In the genomic region with DNA sequence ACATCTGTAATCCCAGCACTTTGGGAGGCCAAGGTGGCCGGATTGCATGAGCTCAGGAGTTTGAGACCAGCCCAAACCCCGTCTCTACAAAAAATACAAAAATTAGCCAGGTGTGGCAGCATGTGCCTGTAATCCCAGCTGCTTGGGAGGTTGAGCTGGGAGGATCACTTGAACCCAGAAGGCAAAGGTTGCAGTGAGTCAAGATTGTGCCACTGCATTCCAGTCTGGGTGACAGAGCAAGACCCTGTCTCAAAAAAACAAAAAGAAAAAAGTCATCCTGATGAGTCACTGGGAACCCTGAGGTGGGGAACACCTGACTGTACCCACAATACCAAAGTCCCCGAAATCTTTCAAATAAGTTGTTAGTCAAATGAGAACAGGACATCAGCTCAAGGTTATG, we compare ENCODE assay signal across 19 cellular contexts.
DNase-seq lines count a peak whose midpoint lies in the region; FAIRE-seq and TF ChIP-seq lines count a peak whose summit lies in the region.
"Had no signal": no experiment of that assay in that cellular context is flagged by ENCODE, and none has a peak within 500 bp of the region (broad histone marks: within the 10 kb centered on the region; RNA-seq: fewer than 3 reads in every experiment).

No MANE protein-coding gene starts in this region.

- intact Hi-C loops in dorsolateral prefrontal cortex (cut with DNase I) = no loop called here

- peak overlapping the region; percentile 48 for H3K4me2 ChIP-seq in keratinocyte (ENCODE audit: control insufficient read depth, extremely low read depth, insufficient read depth, low read depth, low read length)
- H3K4me2 ChIP-seq: BLaER1 had no signal

- H3K36me3 ChIP-seq in cardiac muscle cell = peaks cover 89% of the 10 kb centered on the region
- H3K36me3 ChIP-seq in right atrium auricular region = peaks cover 73% of the 10 kb centered on the region
- H3K36me3 ChIP-seq in keratinocyte (ENCODE audit: control insufficient read depth in 2 of 2, extremely low read depth in 1 of 2, insufficient read depth in 2 of 2, low read length in 2 of 2) = no peaks in the 10 kb centered on the region
- H3K36me3 ChIP-seq: BLaER1 had no signal

- H3K9ac ChIP-seq in keratinocyte (ENCODE audit: control insufficient read depth, extremely low read depth, insufficient read depth, low read length) = no peak overlapping the region
- H3K9ac ChIP-seq: BLaER1 had no signal

- no peaks in the 10 kb centered on the region for H3K9me1 ChIP-seq in keratinocyte (ENCODE audit: control insufficient read depth, extremely low read depth, insufficient read depth, low read length)

- H3K79me2 ChIP-seq in keratinocyte (ENCODE audit: control insufficient read depth, insufficient read depth, low read length) = no peaks in the 10 kb centered on the region

- POLR2A ChIA-PET in RWPE1 (lab: Yijun Ruan, JAX; ENCODE audit: low non-redundant PET) = no interaction called here

- H3K4me1 ChIP-seq in cardiac muscle cell (ENCODE audit: low read depth) (no peaks in the 10 kb centered on the region), right atrium auricular region (no peaks in the 10 kb centered on the region), keratinocyte (ENCODE audit: control insufficient read depth, extremely low read depth, insufficient read depth, low read length) (peaks cover 13% of the 10 kb centered on the region)
- H3K4me1 ChIP-seq: BLaER1 had no signal

- H3K27me3 ChIP-seq in cardiac muscle cell (no peaks in the 10 kb centered on the region), right atrium auricular region (no peaks in the 10 kb centered on the region), dorsolateral prefrontal cortex (no peaks in the 10 kb centered on the region), keratinocyte (ENCODE audit: control insufficient read depth, extremely low read depth, insufficient read depth, low read length) (no peaks in the 10 kb centered on the region)
- H3K27me3 ChIP-seq: BLaER1 had no signal

- TF ChIP-seq CTCF in cardiac muscle cell (IDR thresholded peaks at IDR 0.05; ENCODE audit: low read depth, low read length) (no peak), right atrium auricular region (IDR thresholded peaks at IDR 0.05) (no peak), dorsolateral prefrontal cortex (IDR thresholded peaks at IDR 0.05 in 54 of 56, conservative IDR thresholded peaks at IDR 0.05 in 2 of 56; ENCODE audit: low read depth in 1 of 56, partially characterized antibody in 56 of 56) (no peak), keratinocyte (optimal IDR thresholded peaks at IDR 0.05 in 1 of 3, IDR thresholded peaks at IDR 0.05 in 1 of 3, conservative IDR thresholded peaks at IDR 0.05 in 1 of 3; ENCODE audit: extremely low read depth in 1 of 3, insufficient read depth in 2 of 3, low read length in 3 of 3) (no peak), RWPE1 (conservative IDR thresholded peaks at IDR 0.05; ENCODE audit: low read depth) (no peak)

- no peak overlapping the region for H3K4me3 ChIP-seq in cardiac muscle cell
- no peak overlapping the region for H3K4me3 ChIP-seq in right atrium auricular region
- H3K4me3 ChIP-seq in dorsolateral prefrontal cortex = no peak overlapping the region
- no peak overlapping the region for H3K4me3 ChIP-seq in keratinocyte (ENCODE audit: control insufficient read depth in 2 of 3, extremely low read depth in 1 of 3, insufficient read depth in 2 of 3, low read depth in 1 of 3, low read length in 3 of 3)
- H3K4me3 ChIP-seq: BLaER1, GM12878 had no signal

- CTCF ChIA-PET in RWPE1 (lab: Yijun Ruan, JAX) = interaction anchor here (0.6 kb wide), 1 partner anchor 1470 kb away, joined by 4 read pairs; no protein-coding TSS in a partner anchor

- H3K9me3 ChIP-seq in cardiac muscle cell (ENCODE audit: low read depth) = no peaks in the 10 kb centered on the region
- H3K9me3 ChIP-seq in right atrium auricular region = no peaks in the 10 kb centered on the region
- no peaks in the 10 kb centered on the region for H3K9me3 ChIP-seq in keratinocyte (ENCODE audit: control insufficient read depth, low read depth, low read length)
- H3K9me3 ChIP-seq: BLaER1 had no signal

- DNase-seq in cardiac muscle cell (ENCODE audit: low read depth in 1 of 2, low spot score in 1 of 2) (no peak), right atrium auricular region (ENCODE audit: low spot score) (no peak), dorsolateral prefrontal cortex (no peak), keratinocyte (ENCODE audit: low read depth, low spot score) (peak; percentile 55), globus pallidus (ENCODE audit: low spot score) (no peak), RWPE1 (ENCODE audit: low spot score) (no peak), NCI-H187 (lab: John Stamatoyannopoulos, UW) (no peak)
- DNase-seq: 8988T; Calu3; CD4-positive, alpha-beta memory T cell; DND-41; EL; GOT3; H7; HFFc6 had no signal

- H3K27ac ChIP-seq in cardiac muscle cell (peak overlapping the region; percentile 54), right atrium auricular region (no peak overlapping the region), dorsolateral prefrontal cortex (peak overlapping the region in 30 of 59 donors; percentile 3 to 79 (median 42)), keratinocyte (ENCODE audit: control insufficient read depth, insufficient read depth, low read length) (no peak overlapping the region), RWPE1 (no peak overlapping the region)
- H3K27ac ChIP-seq: BLaER1, HL-60 had no signal

- dilution Hi-C loops in keratinocyte (cut with MboI; ENCODE audit: extremely low pct_ligation_motif_present, low sequenced_read_pairs) = no loop called here

- H4K20me1 ChIP-seq in keratinocyte (ENCODE audit: control insufficient read depth, extremely low read depth, insufficient read depth, low read length) = no peaks in the 10 kb centered on the region
- H4K20me1 ChIP-seq: BLaER1 had no signal

- FAIRE-seq in keratinocyte (lab: Jason Lieb, UNC) = peak; percentile 29
- FAIRE-seq: GM12878, HTR-8/SVneo had no signal

- peak overlapping the region; percentile 34 for H2AFZ ChIP-seq in keratinocyte (ENCODE audit: control insufficient read depth, low read length)

Comparison
In these comparisons a context has a peak if more than half of its experiments do, and no peak if none do; other contexts are left out.
1. H3K27ac ChIP-seq: peak in cardiac muscle cell (single experiment) and dorsolateral prefrontal cortex (30 of 59); none in right atrium auricular region (0 of 2), keratinocyte (single experiment) and RWPE1 (single experiment).